In genomic region chr7:43164757-43165156, GRCh38 we compare ENCODE assay signal across 9 cellular contexts. TPM values are rescaled to one million over a fixed set of nuclear protein-coding genes. Genes with fewer than 3 reads are reported as not detected.
DNase-seq lines count a peak whose midpoint lies in the region; ATAC-seq and TF ChIP-seq lines count a peak whose summit lies in the region.
"Had no signal": no experiment of that assay in that cellular context is flagged by ENCODE, and none has a peak within 500 bp of the region (broad histone marks: within the 10 kb centered on the region; RNA-seq: fewer than 3 reads in every experiment).

No MANE protein-coding gene starts in this region.

- H3K4me1 ChIP-seq in RWPE2 (ENCODE audit: insufficient read depth, poor library complexity, severe bottlenecking) (peaks cover 10% of the 10 kb centered on the region), ovary (ENCODE audit: insufficient read depth) (no peaks in the 10 kb centered on the region)
- H3K4me1 ChIP-seq: right lobe of liver had no signal

- ATAC-seq in HG02885 (IDR thresholded peaks at IDR 0.05; ENCODE audit: poor library complexity, unreplicated experiment) (peak; percentile 96), RWPE2 (ENCODE audit: low read depth) (peak; percentile 100)

- H3K9me3 ChIP-seq in RWPE2 (ENCODE audit: severe bottlenecking) (no peaks in the 10 kb centered on the region), ovary (no peaks in the 10 kb centered on the region)
- H3K9me3 ChIP-seq: right lobe of liver had no signal

- H3K27ac ChIP-seq in RWPE2 (ENCODE audit: poor library complexity, severe bottlenecking) (peak overlapping the region; percentile 35), ovary (no peak overlapping the region)
- H3K27ac ChIP-seq: right lobe of liver had no signal

- WGBS in ovary, 3 donors, result 13 to 20% (median 14%) methylated on average over 4 of the region's 4 CpGs

- TF ChIP-seq CTCF in RWPE2 (IDR thresholded peaks at IDR 0.05; ENCODE audit: poor library complexity, severe bottlenecking) (peak; percentile 5), kidney epithelial cell (IDR thresholded peaks at IDR 0.05; ENCODE audit: insufficient read depth, low read length, poor library complexity, severe bottlenecking) (no peak), ovary (IDR thresholded peaks at IDR 0.05) (no peak)

- DNase-seq in SIG-M5 treated with dmso at 0.1 percent for 504 hours (lab: John Stamatoyannopoulos, UW; ENCODE audit: unreplicated experiment), result peak; percentile 51
- no peak for DNase-seq in SIG-M5 (lab: John Stamatoyannopoulos, UW)
- no peak for DNase-seq in RWPE2 (ENCODE audit: low spot score)
- DNase-seq in kidney epithelial cell (ENCODE audit: low read depth), result peak; percentile 70
- DNase-seq in SW 1271 (lab: John Stamatoyannopoulos, UW), result no peak
- DNase-seq in ovary, result no peak
- DNase-seq in stimulated activated CD4-positive, alpha-beta T cell treated with anti-CD3 and anti-CD28 coated beads, Interleukin-4, amount 100 ng/mL, for 24 hours, result no peak
- DNase-seq: right lobe of liver had no signal

- H3K36me3 ChIP-seq in RWPE2 (ENCODE audit: low read depth) (no peaks in the 10 kb centered on the region), kidney epithelial cell (ENCODE audit: control insufficient read depth, insufficient read depth, low read length) (no peaks in the 10 kb centered on the region), ovary (no peaks in the 10 kb centered on the region)
- H3K36me3 ChIP-seq: right lobe of liver had no signal

- H3K4me3 ChIP-seq in RWPE2 (ENCODE audit: severe bottlenecking), result no peak overlapping the region
- H3K4me3 ChIP-seq in kidney epithelial cell (ENCODE audit: low read depth, low read length), result no peak overlapping the region
- H3K4me3 ChIP-seq in ovary, result no peak overlapping the region
- H3K4me3 ChIP-seq: right lobe of liver had no signal

- no peak for TF ChIP-seq EP300 in ovary (IDR thresholded peaks at IDR 0.05)

- intact Hi-C loops in ovary (cut with DNase I), result no loop called here

- no peak for TF ChIP-seq POLR2A in ovary (IDR thresholded peaks at IDR 0.05)

- H3K27me3 ChIP-seq in RWPE2 (ENCODE audit: insufficient read depth, poor library complexity, severe bottlenecking), result no peaks in the 10 kb centered on the region
- H3K27me3 ChIP-seq in kidney epithelial cell (ENCODE audit: control insufficient read depth, insufficient read depth, low read length), result no peaks in the 10 kb centered on the region
- no peaks in the 10 kb centered on the region for H3K27me3 ChIP-seq in ovary
- H3K27me3 ChIP-seq: right lobe of liver had no signal

RNA-seq across cellular contexts. Expression of gene HECW1, which starts 52.3 kb away (rescaled TPM):
- total RNA-seq in kidney epithelial cell (0.46 and 0.82 TPM in 2 replicates), ovary (1 to 10 TPM in 5 of 7 donors, under 1 TPM in 1, not detected in 1; 0.31 to 6.4 (median 2.0) TPM)
- under 1 TPM; 0.39 to 0.47 TPM for polyA plus RNA-seq in ovary

Comparison
In these comparisons a context has a peak if more than half of its experiments do, and no peak if none do; other contexts are left out.
1. DNase-seq: peak in SIG-M5 treated with dmso at 0.1 percent for 504 hours (single experiment) and kidney epithelial cell (single experiment); none in SIG-M5 (single experiment), RWPE2 (single experiment), SW 1271 (0 of 2), ovary (0 of 5) and stimulated activated CD4-positive, alpha-beta T cell treated with anti-CD3 and anti-CD28 coated beads, Interleukin-4, amount 100 ng/mL, for 24 hours (single experiment).